Comparison of ENCODE assay signal across 25 cellular contexts in genomic region chr10:97937928-97938327, GRCh38.
A peak's percentile ranks its signal among the peaks of the same experiment; 100 is the strongest.
DNase-seq lines count a peak whose midpoint lies in the region; ATAC-seq lines count a peak whose summit lies in the region.
"Had no signal": no experiment of that assay in that cellular context is flagged by ENCODE, and none has a peak within 500 bp of the region (broad histone marks: within the 10 kb centered on the region; RNA-seq: fewer than 3 reads in every experiment).

No MANE protein-coding gene starts in this region.

- ATAC-seq in stimulated activated effector memory CD8-positive, alpha-beta T cell treated with anti-CD3 and anti-CD28 coated beads, Interleukin-12 subunit alpha, Interleukin-12 subunit beta, amount 100 ng/mL, for 72 hours = peak; percentile 17
- no peak for ATAC-seq in GM19463 (IDR thresholded peaks at IDR 0.05; ENCODE audit: unreplicated experiment)
- ATAC-seq: A549, GM12878, GM23338 had no signal

- H3K23ac ChIP-seq in neuronal stem cell (ENCODE audit: low read depth, low read length, poor library complexity) = peak overlapping the region; percentile 51

- no peak overlapping the region for H3K27ac ChIP-seq in neuronal stem cell (replicated peaks; ENCODE audit: low read length)
- H3K27ac ChIP-seq: A549; BLaER1 treated with 17β-estradiol and CSF1 and Interleukin-3, amounts not matched to agents 10 nM and 100 nM had no signal

- no peak overlapping the region for H4K8ac ChIP-seq in neuronal stem cell (ENCODE audit: low read depth, low read length)

- no peaks in the 10 kb centered on the region for H3K4me1 ChIP-seq in neuronal stem cell (ENCODE audit: control insufficient read depth in 2 of 2, insufficient read depth in 1 of 2, low read depth in 1 of 2, low read length in 2 of 2)
- H3K4me1 ChIP-seq: A549, BE2C had no signal

- no peaks in the 10 kb centered on the region for H3K9me3 Mint-ChIP-seq in stimulated activated effector memory CD8-positive, alpha-beta T cell treated with anti-CD3 and anti-CD28 coated beads, Interleukin-12 subunit alpha, Interleukin-12 subunit beta, amount 100 ng/mL, for 72 hours
- H3K9me3 Mint-ChIP-seq: CD4-positive, alpha-beta T cell; CD8-positive, alpha-beta memory T cell; HFFc6 had no signal

- H3K18ac ChIP-seq in neuronal stem cell (ENCODE audit: low read length) = peak overlapping the region; percentile 60

- H2AFZ ChIP-seq in neuronal stem cell (ENCODE audit: low read length) = no peak overlapping the region
- H2AFZ ChIP-seq: GM23338 had no signal

- no peaks in the 10 kb centered on the region for H3K36me3 Mint-ChIP-seq in stimulated activated effector memory CD8-positive, alpha-beta T cell treated with anti-CD3 and anti-CD28 coated beads, Interleukin-12 subunit alpha, Interleukin-12 subunit beta, amount 100 ng/mL, for 72 hours
- H3K36me3 Mint-ChIP-seq: CD14-positive monocyte; CD8-positive, alpha-beta memory T cell had no signal

- H3K27me3 ChIP-seq in neuronal stem cell (ENCODE audit: control insufficient read depth in 3 of 3, insufficient read depth in 3 of 3, low read depth in 1 of 3, low read length in 3 of 3) = no peaks in the 10 kb centered on the region
- H3K27me3 ChIP-seq: BE2C; BLaER1 treated with 17β-estradiol and CSF1 and Interleukin-3, amounts not matched to agents 10 nM and 100 nM had no signal

- H3K4me3 ChIP-seq in neuronal stem cell (ENCODE audit: low read length in 2 of 2) = no peak overlapping the region
- H3K4me3 ChIP-seq: A549; BLaER1 treated with 17β-estradiol and CSF1 and Interleukin-3, amounts not matched to agents 10 nM and 100 nM; GM12878; GM23338 had no signal

- no peak overlapping the region for H3K14ac ChIP-seq in neuronal stem cell (ENCODE audit: low read length)

- no CpG with 5 or more reads among the region's 8 CpGs for WGBS in neuronal stem cell (ENCODE audit: extremely low coverage in 2 of 2, insufficient read length in 2 of 2, insufficient replicate concordance in 1 of 2), 2 donors

- H4K91ac ChIP-seq in neuronal stem cell (ENCODE audit: low read depth, low read length, poor library complexity) = no peak overlapping the region

- H3K4me1 Mint-ChIP-seq in stimulated activated effector memory CD8-positive, alpha-beta T cell treated with anti-CD3 and anti-CD28 coated beads, Interleukin-12 subunit alpha, Interleukin-12 subunit beta, amount 100 ng/mL, for 72 hours = peaks cover 9% of the 10 kb centered on the region
- H3K4me1 Mint-ChIP-seq: CD14-positive monocyte; CD8-positive, alpha-beta memory T cell had no signal

- H2BK15ac ChIP-seq in neuronal stem cell (ENCODE audit: low read length) = no peak overlapping the region

- H3K4me3 Mint-ChIP-seq in stimulated activated effector memory CD8-positive, alpha-beta T cell treated with anti-CD3 and anti-CD28 coated beads, Interleukin-12 subunit alpha, Interleukin-12 subunit beta, amount 100 ng/mL, for 72 hours = no peak overlapping the region
- H3K4me3 Mint-ChIP-seq: CD14-positive monocyte; CD4-positive, alpha-beta T cell; CD8-positive, alpha-beta memory T cell; GM23338; H9; HFFc6 had no signal

- no peak overlapping the region for H2BK12ac ChIP-seq in neuronal stem cell (ENCODE audit: low read length)

- no peak overlapping the region for H3K9ac ChIP-seq in neuronal stem cell (ENCODE audit: low read depth, low read length, poor library complexity)
- H3K9ac ChIP-seq: BLaER1 treated with 17β-estradiol and CSF1 and Interleukin-3, amounts not matched to agents 10 nM and 100 nM had no signal

- DNase-seq in NCI-H510A (lab: John Stamatoyannopoulos, UW) (peak; percentile 9), NCI-H510A treated with DMSO at 0.1 percent for 48 hours (lab: John Stamatoyannopoulos, UW) (no peak), neuronal stem cell (ENCODE audit: low spot score) (no peak), NCI-H526 (lab: John Stamatoyannopoulos, UW) (no peak)
- peak; percentile 17 for DNase-seq in activated effector memory CD4-positive, alpha-beta T cell treated with anti-CD3 and anti-CD28 coated beads, Interleukin-2, amount 50 U/mL, for 16 hours
- no peak for DNase-seq in activated effector memory CD4-positive, alpha-beta T cell treated with Interleukin-2 at 50 U/mL for 16 hours
- no peak for DNase-seq in stimulated activated effector memory CD8-positive, alpha-beta T cell treated with anti-CD3 and anti-CD28 coated beads, Interleukin-12 subunit alpha, Interleukin-12 subunit beta, amount 100 ng/mL, for 72 hours (ENCODE audit: low spot score in 2 of 2)
- DNase-seq: 8988T; ACHN; AML-193; BE2C; CD4-positive, alpha-beta T cell; CD8-positive, alpha-beta memory T cell; DMS 273 treated with DMSO at 0.1 percent for 48 hours; DMS79; EL; GDM1; H9; HFFc6 had no signal

- H2BK120ac ChIP-seq in neuronal stem cell (ENCODE audit: low read depth, low read length) = no peak overlapping the region

- no peaks in the 10 kb centered on the region for H3K79me1 ChIP-seq in neuronal stem cell (ENCODE audit: low read depth, low read length)

- H2AK5ac ChIP-seq in neuronal stem cell (ENCODE audit: low read depth, low read length) = no peak overlapping the region

- H3K36me3 ChIP-seq in neuronal stem cell (replicated peaks in 1 of 2; ENCODE audit: control insufficient read depth in 2 of 2, insufficient read depth in 2 of 2, low read length in 2 of 2) = no peaks in the 10 kb centered on the region
- H3K36me3 ChIP-seq: BE2C; BLaER1 treated with 17β-estradiol and CSF1 and Interleukin-3, amounts not matched to agents 10 nM and 100 nM had no signal

- no peak overlapping the region for H3K27ac Mint-ChIP-seq in stimulated activated effector memory CD8-positive, alpha-beta T cell treated with anti-CD3 and anti-CD28 coated beads, Interleukin-12 subunit alpha, Interleukin-12 subunit beta, amount 100 ng/mL, for 72 hours
- H3K27ac Mint-ChIP-seq: CD14-positive monocyte; CD4-positive, alpha-beta T cell; CD8-positive, alpha-beta memory T cell; GM23338; HFFc6 had no signal

- H3K4me2 ChIP-seq in neuronal stem cell (ENCODE audit: insufficient read depth, low read length, poor library complexity, severe bottlenecking) = no peak overlapping the region
- H3K4me2 ChIP-seq: A549; BLaER1 treated with 17β-estradiol and CSF1 and Interleukin-3, amounts not matched to agents 10 nM and 100 nM; GM23338 had no signal

- no peak overlapping the region for H3K4ac ChIP-seq in neuronal stem cell (ENCODE audit: low read length)

- no peak overlapping the region for H2BK5ac ChIP-seq in neuronal stem cell (ENCODE audit: low read length)

- no peaks in the 10 kb centered on the region for H3K9me3 ChIP-seq in neuronal stem cell (replicated peaks in 1 of 2; ENCODE audit: control insufficient read depth in 2 of 2, insufficient read depth in 1 of 2, low read depth in 1 of 2, low read length in 2 of 2)
- H3K9me3 ChIP-seq: A549; BE2C; BLaER1 treated with 17β-estradiol and CSF1 and Interleukin-3, amounts not matched to agents 10 nM and 100 nM had no signal

Comparison
In these comparisons a context has a peak if more than half of its experiments do, and no peak if none do; other contexts are left out.
1. DNase-seq: peak in NCI-H510A (single experiment) and activated effector memory CD4-positive, alpha-beta T cell treated with anti-CD3 and anti-CD28 coated beads, Interleukin-2, amount 50 U/mL, for 16 hours (single experiment); none in NCI-H510A treated with DMSO at 0.1 percent for 48 hours (single experiment), activated effector memory CD4-positive, alpha-beta T cell treated with Interleukin-2 at 50 U/mL for 16 hours (single experiment), neuronal stem cell (single experiment), stimulated activated effector memory CD8-positive, alpha-beta T cell treated with anti-CD3 and anti-CD28 coated beads, Interleukin-12 subunit alpha, Interleukin-12 subunit beta, amount 100 ng/mL, for 72 hours (0 of 2) and NCI-H526 (0 of 2).